8 cellular contexts compared by ENCODE assay signal in genomic region chr6:142819603-142820335, GRCh38.
DNase-seq lines count a peak whose midpoint lies in the region; ATAC-seq and TF ChIP-seq lines count a peak whose summit lies in the region.

No MANE protein-coding gene starts in this region.

- H3K27ac Mint-ChIP-seq in memory B cell: peak overlapping the region; percentile 96

- H3K36me3 ChIP-seq in body of pancreas (replicated peaks in 1 of 2; ENCODE audit: insufficient read depth in 1 of 2, low read depth in 2 of 2): no peaks in the 10 kb centered on the region
- H3K36me3 ChIP-seq in thyroid gland: no peaks in the 10 kb centered on the region

- H3K9me3 Mint-ChIP-seq in memory B cell: no peaks in the 10 kb centered on the region

- DNase-seq in Right ventricle myocardium inferior (ENCODE audit: missing footprints) (no peak), cardiac septum (ENCODE audit: low spot score) (no peak), RPMI8226 (peak; percentile 64), body of pancreas (no peak), memory B cell (ENCODE audit: low spot score in 2 of 2) (peak in 1 of 2 donors; percentile 42), thyroid gland (no peak), hippocampal formation (lab: John Stamatoyannopoulos, UW) (no peak)

- H3K4me1 ChIP-seq in body of pancreas (peaks cover 33% of the 10 kb centered on the region), thyroid gland (peaks cover 17 to 24% of the 10 kb centered on the region in 2 donors)

- H3K4me3 ChIP-seq in body of pancreas (no peak overlapping the region), thyroid gland (replicated peaks in 1 of 3) (peak overlapping the region in 1 of 3 donors; percentile 8)

- TF ChIP-seq POLR2A in body of pancreas (IDR thresholded peaks at IDR 0.05) (no peak), thyroid gland (IDR thresholded peaks at IDR 0.05) (no peak)

- H3K4me1 Mint-ChIP-seq in memory B cell: peaks cover 41% of the 10 kb centered on the region

- H3K36me3 Mint-ChIP-seq in memory B cell: peaks cover 17% of the 10 kb centered on the region

- H3K27ac ChIP-seq in body of pancreas (peak overlapping the region in 3 of 4 donors; percentile 24 to 67 (median 49)), thyroid gland (peak overlapping the region in 2 of 3 donors; percentile 13 to 43)

- peak; percentile 22 for ATAC-seq in Right ventricle myocardium inferior
- peak; percentile 59 for ATAC-seq in HG03060 (IDR thresholded peaks at IDR 0.05; ENCODE audit: low read depth, unreplicated experiment)
- peak; percentile 60 for ATAC-seq in body of pancreas
- ATAC-seq in memory B cell (ENCODE audit: low read depth): peak; percentile 88

- intact Hi-C loops in Right ventricle myocardium inferior (cut with DNase I): no loop called here
- intact Hi-C loops in cardiac septum (cut with DNase I): loop anchor here (10.0 kb wide), 1 partner anchor 65 kb away; no protein-coding TSS in a partner anchor
- intact Hi-C loops in body of pancreas (cut with DNase I): no loop called here
- intact Hi-C loops in thyroid gland (cut with DNase I): no loop called here

- no peaks in the 10 kb centered on the region for H3K27me3 Mint-ChIP-seq in memory B cell

- H3K27me3 ChIP-seq in body of pancreas: no peaks in the 10 kb centered on the region
- H3K27me3 ChIP-seq in thyroid gland: no peaks in the 10 kb centered on the region

- no peaks in the 10 kb centered on the region for H3K9me3 ChIP-seq in body of pancreas
- H3K9me3 ChIP-seq in thyroid gland: no peaks in the 10 kb centered on the region

- H3K4me3 Mint-ChIP-seq in memory B cell: peak overlapping the region; percentile 85

- 35 to 39% methylated on average over 8 of the region's 8 CpGs for WGBS in body of pancreas, 2 donors
- WGBS in thyroid gland, 2 donors: 61 to 65% methylated on average over 8 of the region's 8 CpGs

- TF ChIP-seq CTCF in body of pancreas (IDR thresholded peaks at IDR 0.05) (no peak), thyroid gland (IDR thresholded peaks at IDR 0.05) (no peak)

Comparison
In these comparisons a context has a peak if more than half of its experiments do, and no peak if none do; other contexts are left out.
1. ATAC-seq: peak in every context shown above with its lines; median percentile 88 in memory B cell; 60 in body of pancreas; 59 in HG03060; 22 in Right ventricle myocardium inferior.